Comparison of ENCODE assay signal across 3 cellular contexts in the genomic region with DNA sequence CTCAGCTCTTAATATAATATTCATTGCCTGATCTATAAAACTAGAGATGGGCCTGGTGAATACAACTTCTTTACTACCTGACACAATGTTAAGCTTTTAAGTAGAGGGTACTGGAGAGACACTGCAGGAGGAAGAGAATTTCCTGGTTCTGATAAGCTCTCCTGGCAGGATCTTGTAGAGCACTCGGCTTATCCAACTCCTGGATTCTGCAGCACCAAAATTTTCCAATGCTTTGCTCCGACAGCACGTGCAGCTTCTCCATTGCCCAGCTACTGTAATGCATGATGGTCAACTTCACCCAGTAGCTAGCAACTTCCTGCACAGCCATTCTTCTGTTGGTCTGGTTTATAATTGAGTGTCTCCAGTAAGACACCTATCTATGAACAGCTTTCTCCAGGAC.
"Had no signal": no experiment of that assay in that cellular context is flagged by ENCODE, and none has a peak within 500 bp of the region (broad histone marks: within the 10 kb centered on the region; RNA-seq: fewer than 3 reads in every experiment).

No MANE protein-coding gene starts in this region.

- DNase-seq: GDM1, GF-D8 had no signal

- ATAC-seq: GM12878 had no signal
